In the genomic region with DNA sequence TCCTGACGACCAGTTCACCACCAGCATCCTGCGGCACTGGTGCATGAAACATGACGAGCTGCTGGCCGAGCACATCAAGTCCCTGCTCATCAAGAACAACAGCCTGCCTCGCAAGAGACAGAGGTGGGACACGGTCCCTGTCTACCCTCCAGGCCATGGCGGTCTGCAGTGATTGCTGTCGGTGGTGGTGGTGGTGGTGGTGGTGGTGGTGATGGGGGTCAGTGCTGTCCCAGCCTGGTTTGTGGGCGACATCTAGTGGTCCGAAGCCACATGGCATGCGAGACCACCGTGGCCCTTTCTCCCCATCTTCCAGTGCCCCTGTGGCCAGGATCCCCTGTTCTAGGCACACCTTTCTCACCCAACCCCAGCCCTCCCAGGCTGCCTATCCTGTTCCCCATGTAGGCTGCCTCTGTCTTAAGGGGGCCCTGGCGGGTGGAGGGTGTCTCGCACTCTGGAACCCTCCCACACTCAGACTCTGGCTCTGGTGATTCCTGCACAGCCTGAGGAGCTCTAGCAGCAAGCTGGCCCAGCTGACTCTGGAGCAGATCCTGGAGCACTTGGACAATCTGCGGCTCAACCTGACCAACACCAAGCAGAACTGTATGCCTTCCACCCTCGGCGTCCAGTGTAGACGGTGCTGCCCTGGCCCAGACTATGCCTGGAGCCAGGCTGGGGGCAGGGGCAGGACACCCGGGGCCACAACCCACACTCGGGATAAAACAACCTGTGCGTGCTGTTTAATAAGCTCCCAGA, we compare ENCODE assay signal across 12 cellular contexts. TPM values are rescaled to one million over a fixed set of nuclear protein-coding genes. Genes with fewer than 3 reads are reported as not detected.
DNase-seq lines count a peak whose midpoint lies in the region; ATAC-seq, FAIRE-seq and TF ChIP-seq lines count a peak whose summit lies in the region.
"Had no signal": no experiment of that assay in that cellular context is flagged by ENCODE, and none has a peak within 500 bp of the region (broad histone marks: within the 10 kb centered on the region; RNA-seq: fewer than 3 reads in every experiment).

No MANE protein-coding gene starts in this region.

- H3K4me1 ChIP-seq in adipocyte (ENCODE audit: control insufficient read depth, insufficient read depth, low read length) (peaks cover 45% of the 10 kb centered on the region), uterus (peaks cover 0 to 8% of the 10 kb centered on the region in 2 donors)

- TF ChIP-seq CTCF in uterus (IDR thresholded peaks at IDR 0.05) = peak; percentile 51 to 79 (median 66)

- TF ChIP-seq POLR2A in uterus (IDR thresholded peaks at IDR 0.05) = no peak

- no peak overlapping the region for H3K4me3 ChIP-seq in adipocyte (ENCODE audit: low read length)
- H3K4me3 ChIP-seq in uterus = no peak overlapping the region
- H3K4me3 ChIP-seq: HAP-1 had no signal

- H3K9ac ChIP-seq in adipocyte (ENCODE audit: low read length) = peak overlapping the region; percentile 99

- no peak for FAIRE-seq in GM19239 (lab: Jason Lieb, UNC)

- intact Hi-C loops in Right ventricle myocardium inferior (cut with DNase I) = loop anchor here (2.0 to 10.0 kb wide), 2 partner anchors 93 to 417 kb away; a partner anchor contains a TSS
- intact Hi-C loops in left cardiac atrium (cut with DNase I) = loop anchor here (2.0 to 10.0 kb wide), 3 partner anchors 95 to 257 kb away; a partner anchor contains a TSS
- intact Hi-C loops in uterus (cut with DNase I; ENCODE audit: low total_unique reads) = loop anchor here (2.0 kb wide), 1 partner anchor 95 kb away; no protein-coding TSS in a partner anchor

- H3K36me3 ChIP-seq in adipocyte (ENCODE audit: control insufficient read depth, insufficient read depth, low read length, severe bottlenecking) = peaks cover 56% of the 10 kb centered on the region
- H3K36me3 ChIP-seq in uterus = no peaks in the 10 kb centered on the region

- H3K9me3 ChIP-seq in adipocyte (ENCODE audit: control insufficient read depth, low read length) = no peaks in the 10 kb centered on the region
- H3K9me3 ChIP-seq in uterus = no peaks in the 10 kb centered on the region
- H3K9me3 ChIP-seq: HAP-1 had no signal

- H3K36me3 Mint-ChIP-seq in activated naive CD8-positive, alpha-beta T cell treated with anti-CD3 and anti-CD28 coated beads for 36 hours = peaks cover 13% of the 10 kb centered on the region

- no peak overlapping the region for H3K27ac Mint-ChIP-seq in activated naive CD8-positive, alpha-beta T cell treated with anti-CD3 and anti-CD28 coated beads for 36 hours
- H3K27ac Mint-ChIP-seq: activated CD4-positive, alpha-beta T cell treated with anti-CD3 and anti-CD28 coated beads, Interleukin-2, amount 10 ng/mL, durations not matched to agents 7 days and 5 days had no signal

- H3K4me1 Mint-ChIP-seq in activated naive CD8-positive, alpha-beta T cell treated with anti-CD3 and anti-CD28 coated beads for 36 hours = peaks cover 21% of the 10 kb centered on the region

- peak overlapping the region; percentile 32 to 52 for H3K27ac ChIP-seq in uterus
- H3K27ac ChIP-seq: epithelial cell of prostate had no signal

- no peak for ATAC-seq in Right ventricle myocardium inferior
- no peak for ATAC-seq in left cardiac atrium
- no peak for ATAC-seq in GM18868 (IDR thresholded peaks at IDR 0.05; ENCODE audit: unreplicated experiment)

- peak; percentile 53 for DNase-seq in Right ventricle myocardium inferior (ENCODE audit: missing footprints)
- no peak for DNase-seq in left cardiac atrium
- no peak for DNase-seq in adipocyte (ENCODE audit: low read depth)
- peak; percentile 73 for DNase-seq in iPS-NIHi7 (ENCODE audit: extremely low spot score)
- DNase-seq in uterus = peak; percentile 61 to 65
- DNase-seq in GM19239 (ENCODE audit: insufficient read length, low spot score) = no peak
- no peak for DNase-seq in activated naive CD8-positive, alpha-beta T cell treated with anti-CD3 and anti-CD28 coated beads for 36 hours
- DNase-seq: activated CD4-positive, alpha-beta T cell treated with anti-CD3 and anti-CD28 coated beads, Interleukin-2, amount 10 ng/mL, durations not matched to agents 7 days and 5 days; NCI-H1417 had no signal

- no peaks in the 10 kb centered on the region for H3K27me3 Mint-ChIP-seq in activated naive CD8-positive, alpha-beta T cell treated with anti-CD3 and anti-CD28 coated beads for 36 hours
- H3K27me3 Mint-ChIP-seq: activated CD4-positive, alpha-beta T cell treated with anti-CD3 and anti-CD28 coated beads, Interleukin-2, amount 10 ng/mL, durations not matched to agents 7 days and 5 days had no signal

- H3K27me3 ChIP-seq in adipocyte (replicated peaks; ENCODE audit: control insufficient read depth, insufficient read depth, low read length) (no peaks in the 10 kb centered on the region), uterus (no peaks in the 10 kb centered on the region)

- no peak overlapping the region for H3K4me3 Mint-ChIP-seq in activated naive CD8-positive, alpha-beta T cell treated with anti-CD3 and anti-CD28 coated beads for 36 hours
- H3K4me3 Mint-ChIP-seq: activated CD4-positive, alpha-beta T cell treated with anti-CD3 and anti-CD28 coated beads, Interleukin-2, amount 10 ng/mL, durations not matched to agents 7 days and 5 days had no signal

- H3K9me3 Mint-ChIP-seq in activated naive CD8-positive, alpha-beta T cell treated with anti-CD3 and anti-CD28 coated beads for 36 hours = no peaks in the 10 kb centered on the region
- H3K9me3 Mint-ChIP-seq: activated CD4-positive, alpha-beta T cell treated with anti-CD3 and anti-CD28 coated beads, Interleukin-2, amount 10 ng/mL, durations not matched to agents 7 days and 5 days had no signal

RNA-seq across cellular contexts. Expression of a gene that starts 3.2 kb away (rescaled TPM):
- 13.5 TPM for total RNA-seq in Right ventricle myocardium inferior
- total RNA-seq in left cardiac atrium = 10 to 100 TPM; 22.9 to 26.5 TPM
- total RNA-seq in uterus = 100 to 1,000 TPM in 1 of 4 donors, 10 to 100 TPM in 3; 12.9 to 364 (median 36.7) TPM
- total RNA-seq in activated naive CD8-positive, alpha-beta T cell treated with anti-CD3 and anti-CD28 coated beads for 36 hours = 1 to 10 TPM; 6.4 to 6.9 TPM

RNA-seq across cellular contexts. Expression of a gene that starts 44.2 kb away (rescaled TPM):
- 33.0 TPM for total RNA-seq in Right ventricle myocardium inferior
- 10 to 100 TPM; 28.2 to 34.1 TPM for total RNA-seq in left cardiac atrium
- 10 to 100 TPM; 35.9 to 70.1 (median 61.3) TPM for total RNA-seq in uterus
- total RNA-seq in activated naive CD8-positive, alpha-beta T cell treated with anti-CD3 and anti-CD28 coated beads for 36 hours = 10 to 100 TPM; 47.9 to 48.0 TPM

Comparison
In these comparisons a context has a peak if more than half of its experiments do, and no peak if none do; other contexts are left out.
1. DNase-seq: peak in Right ventricle myocardium inferior (single experiment), iPS-NIHi7 (single experiment) and uterus (2 of 2); none in left cardiac atrium (single experiment), adipocyte (single experiment), GM19239 (single experiment) and activated naive CD8-positive, alpha-beta T cell treated with anti-CD3 and anti-CD28 coated beads for 36 hours (single experiment).